In genomic region chr5:131206772-131207171, GRCh38 we compare ENCODE assay signal across 16 cellular contexts. TPM values are rescaled to one million over a fixed set of nuclear protein-coding genes. Genes with fewer than 3 reads are reported as not detected.
A peak's percentile ranks its signal among the peaks of the same experiment; 100 is the strongest.
DNase-seq lines count a peak whose midpoint lies in the region; ATAC-seq and TF ChIP-seq lines count a peak whose summit lies in the region.
"Had no signal": no experiment of that assay in that cellular context is flagged by ENCODE, and none has a peak within 500 bp of the region (broad histone marks: within the 10 kb centered on the region; RNA-seq: fewer than 3 reads in every experiment).

No MANE protein-coding gene starts in this region.

- CTCF ChIA-PET in T-cell (lab: Charles Lee), result interaction anchor here in 1 of 2 donors (0.6 kb wide), 1 partner anchor 60 kb away, joined by 4 read pairs; no protein-coding TSS in a partner anchor

- ATAC-seq in T-cell (replicated peaks in 1 of 4) (no peak), omental fat pad (ENCODE audit: low FRiP score) (no peak), GM19328 (IDR thresholded peaks at IDR 0.05; ENCODE audit: unreplicated experiment) (no peak)
- ATAC-seq: left cardiac atrium had no signal

- POLR2A ChIA-PET in T-cell (lab: Charles Lee), result interaction anchor here in 1 of 2 donors (0.6 kb wide), 1 partner anchor 54 kb away, joined by 3 read pairs; no protein-coding TSS in a partner anchor

- H3K27ac ChIP-seq in KOPT-K1 (ENCODE audit: low read depth, low read length, poor library complexity, severe bottlenecking), result peak overlapping the region; percentile 96
- H3K27ac ChIP-seq: RWPE1 had no signal

- H3K9me3 ChIP-seq in KOPT-K1 (ENCODE audit: insufficient read depth, low read length, poor library complexity, severe bottlenecking), result peaks cover 5% of the 10 kb centered on the region
- H3K9me3 ChIP-seq: MG63 had no signal

- no peaks in the 10 kb centered on the region for H3K36me3 ChIP-seq in KOPT-K1 (ENCODE audit: insufficient read depth, low read length)
- H3K36me3 ChIP-seq: MG63 had no signal

- no peak for TF ChIP-seq CTCF in CD14-positive monocyte (IDR thresholded peaks at IDR 0.05)
- TF ChIP-seq CTCF in omental fat pad (IDR thresholded peaks at IDR 0.05), result no peak

- H3K27ac Mint-ChIP-seq in CD14-positive monocyte (peak overlapping the region in 6 of 7 donors; percentile 6 to 74 (median 54)), T-cell (peak overlapping the region; percentile 12 to 50), immature natural killer cell (peak overlapping the region in 4 of 6 donors; percentile 10 to 48 (median 28))

- intact Hi-C loops in CD14-positive monocyte (cut with micrococcal nuclease), result no loop called here

- no peak overlapping the region for H3K4me3 Mint-ChIP-seq in CD14-positive monocyte
- no peak overlapping the region for H3K4me3 Mint-ChIP-seq in T-cell
- no peak overlapping the region for H3K4me3 Mint-ChIP-seq in immature natural killer cell

- H3K4me1 Mint-ChIP-seq in CD14-positive monocyte (peaks cover 49% of the 10 kb centered on the region), T-cell (peaks cover 36 to 50% (median 40%) of the 10 kb centered on the region in 3 donors), immature natural killer cell (peaks cover 22 to 28% of the 10 kb centered on the region in 2 donors)

- no peak for DNase-seq in CD14-positive monocyte (ENCODE audit: low spot score)
- no peak for DNase-seq in T-cell
- DNase-seq in immature natural killer cell, result no peak
- DNase-seq in omental fat pad (ENCODE audit: low spot score), result no peak
- DNase-seq in activated gamma-delta T cell treated with Interleukin-2 at 50 U/mL for 16 hours, result no peak
- no peak for DNase-seq in NCI-H2029 (lab: John Stamatoyannopoulos, UW)
- DNase-seq: activated CD8-positive, alpha-beta memory T cell treated with anti-CD3 and anti-CD28 coated beads, Interleukin-2, amount 50 U/mL, for 48 hours; activated naive CD4-positive, alpha-beta T cell treated with anti-CD3 and anti-CD28 coated beads, Interleukin-2, amount 50 U/mL, for 16 hours; foreskin melanocyte; left cardiac atrium; MG63; NCI-H2029 treated with DMSO at 0.1 percent for 48 hours; stimulated activated CD4-positive, alpha-beta T cell treated with anti-CD3 and anti-CD28 coated beads, Interleukin-2, amount 100 ng/mL, for 24 hours had no signal

- H3K27me3 Mint-ChIP-seq in CD14-positive monocyte (ENCODE audit: low read depth in 3 of 3) (no peaks in the 10 kb centered on the region), T-cell (no peaks in the 10 kb centered on the region), immature natural killer cell (ENCODE audit: low read depth in 3 of 3) (peaks cover 0 to 1% (median 0%) of the 10 kb centered on the region in 3 donors)

- H3K9me3 Mint-ChIP-seq in CD14-positive monocyte (no peaks in the 10 kb centered on the region), T-cell (no peaks in the 10 kb centered on the region), immature natural killer cell (no peaks in the 10 kb centered on the region)

- H3K36me3 Mint-ChIP-seq in CD14-positive monocyte (no peaks in the 10 kb centered on the region), T-cell (peaks cover 6% of the 10 kb centered on the region), immature natural killer cell (peaks cover 0 to 8% (median 0%) of the 10 kb centered on the region in 3 donors)

RNA-seq across cellular contexts. Expression of gene LYRM7, which starts 36.0 kb away (rescaled TPM):
- 1 to 10 TPM; 3.1 to 3.2 TPM for polyA plus RNA-seq in CD14-positive monocyte
- total RNA-seq in T-cell, result 10 to 100 TPM in 3 of 5 donors, 1 to 10 TPM in 2; 7.5 to 17.0 (median 12.9) TPM
- 1 to 10 TPM; 5.0 to 8.7 (median 6.7) TPM for polyA plus RNA-seq in immature natural killer cell
- 10 to 100 TPM in 1 of 4 donors, 1 to 10 TPM in 3; 4.4 to 11.9 (median 9.5) TPM for total RNA-seq in omental fat pad

RNA-seq across cellular contexts. Expression of gene HINT1, which starts 41.7 kb away (rescaled TPM):
- polyA plus RNA-seq in CD14-positive monocyte (100 to 1,000 TPM; 191 to 223 TPM), immature natural killer cell (100 to 1,000 TPM; 258 to 473 (median 272) TPM)
- total RNA-seq in T-cell (100 to 1,000 TPM; 204 to 240 (median 238) TPM), omental fat pad (100 to 1,000 TPM; 143 to 187 (median 161) TPM)

RNA-seq across cellular contexts. Expression of gene CDC42SE2, which starts 57.1 kb away (rescaled TPM):
- polyA plus RNA-seq in CD14-positive monocyte (100 to 1,000 TPM in 1 of 2 donors, 10 to 100 TPM in 1; 92.6 to 135 TPM), immature natural killer cell (100 to 1,000 TPM; 296 to 536 (median 342) TPM)
- total RNA-seq in T-cell (100 to 1,000 TPM; 229 to 259 (median 238) TPM), omental fat pad (10 to 100 TPM; 30.1 to 59.3 (median 35.7) TPM)
